Comparison of ENCODE assay signal across 11 cellular contexts in genomic region chr18:9861157-9861556, GRCh38. TPM values are rescaled to one million over a fixed set of nuclear protein-coding genes. Genes with fewer than 3 reads are reported as not detected.
DNase-seq lines count a peak whose midpoint lies in the region; ATAC-seq and TF ChIP-seq lines count a peak whose summit lies in the region.
"Had no signal": no experiment of that assay in that cellular context is flagged by ENCODE, and none has a peak within 500 bp of the region (broad histone marks: within the 10 kb centered on the region; RNA-seq: fewer than 3 reads in every experiment).

No MANE protein-coding gene starts in this region.

- H3K36me3 ChIP-seq in upper lobe of left lung = peaks cover 0 to 9% (median 2%) of the 10 kb centered on the region in 4 donors

- no peak for TF ChIP-seq CTCF in GM13977 (IDR thresholded peaks at IDR 0.05; ENCODE audit: extremely low read depth, insufficient read depth, missing control alignments)
- no peak for TF ChIP-seq CTCF in upper lobe of left lung (IDR thresholded peaks at IDR 0.05)

- H3K9me3 ChIP-seq in upper lobe of left lung = peaks cover 0 to 10% (median 4%) of the 10 kb centered on the region in 4 donors

- ATAC-seq in HG02610 (IDR thresholded peaks at IDR 0.05; ENCODE audit: unreplicated experiment) (peak; percentile 79), HG03354 (IDR thresholded peaks at IDR 0.05; ENCODE audit: poor library complexity, severe bottlenecking, unreplicated experiment) (peak; percentile 90), upper lobe of left lung (ENCODE audit: low FRiP score in 2 of 2) (no peak)

- H3K4me1 ChIP-seq in upper lobe of left lung = peaks cover 7 to 25% (median 8%) of the 10 kb centered on the region in 4 donors

- DNase-seq in GM13977 (ENCODE audit: low spot score) = peak; percentile 45
- peak; percentile 26 for DNase-seq in GM19238 (ENCODE audit: insufficient read length, low spot score)
- no peak for DNase-seq in AG08396 (ENCODE audit: low spot score)
- no peak for DNase-seq in upper lobe of left lung
- no peak for DNase-seq in NCI-H345 (lab: John Stamatoyannopoulos, UW)
- DNase-seq in NCI-H1694 treated with DMSO at 0.1 percent for 48 hours (lab: John Stamatoyannopoulos, UW) = no peak

- no peak for TF ChIP-seq EP300 in upper lobe of left lung (IDR thresholded peaks at IDR 0.05)

- peak overlapping the region in 2 of 4 donors; percentile 8 to 31 for H3K27ac ChIP-seq in upper lobe of left lung
- H3K27ac ChIP-seq: RWPE1 had no signal

- TF ChIP-seq POLR2A in upper lobe of left lung (IDR thresholded peaks at IDR 0.05) = no peak

- no peak overlapping the region for H3K4me3 ChIP-seq in upper lobe of left lung
- H3K4me3 ChIP-seq: smooth muscle cell had no signal

- in situ Hi-C loops in GM13977 (cut with MboI; ENCODE audit: low pct_unique_long_range_greater_than_20kb, low sequenced_read_pairs, unreplicated experiment) = no loop called here

- no peaks in the 10 kb centered on the region for H3K27me3 ChIP-seq in upper lobe of left lung

RNA-seq across cellular contexts. Expression of gene TXNDC2, which starts 24.6 kb away (rescaled TPM):
- total RNA-seq in upper lobe of left lung = under 1 TPM in 3 of 6 donors, not detected in 3; 0.30 to 0.49 (median 0.33) TPM
- total RNA-seq: urinary bladder had no signal

RNA-seq across cellular contexts. Expression of gene VAPA, which starts 52.7 kb away (rescaled TPM):
- 100 to 1,000 TPM; 233 to 566 (median 285) TPM for total RNA-seq in upper lobe of left lung

Comparison
In these comparisons a context has a peak if more than half of its experiments do, and no peak if none do; other contexts are left out.
1. DNase-seq: peak in GM13977 (single experiment) and GM19238 (single experiment); none in AG08396 (single experiment), upper lobe of left lung (0 of 2), NCI-H345 (single experiment) and NCI-H1694 treated with DMSO at 0.1 percent for 48 hours (single experiment).
2. ATAC-seq: peak in HG02610 (single experiment) and HG03354 (single experiment); none in upper lobe of left lung (0 of 2).